In genomic region chr17:38879878-38880727, GRCh38 we compare ENCODE assay signal across 7 cellular contexts. TPM values are rescaled to one million over a fixed set of nuclear protein-coding genes. Genes with fewer than 3 reads are reported as not detected.
A peak's percentile ranks its signal among the peaks of the same experiment; 100 is the strongest.
DNase-seq lines count a peak whose midpoint lies in the region; ATAC-seq and TF ChIP-seq lines count a peak whose summit lies in the region.

No MANE protein-coding gene starts in this region.

- H3K4me3 ChIP-seq in HAP-1 (no peak overlapping the region), SK-N-MC (peak overlapping the region; percentile 66)

- peak; percentile 24 to 30 for ATAC-seq in naive thymus-derived CD8-positive, alpha-beta T cell
- no peak for ATAC-seq in GM21619 (IDR thresholded peaks at IDR 0.05; ENCODE audit: unreplicated experiment)
- no peak for ATAC-seq in GM18867 (IDR thresholded peaks at IDR 0.05; ENCODE audit: unreplicated experiment)
- ATAC-seq in HG03280 (IDR thresholded peaks at IDR 0.05; ENCODE audit: unreplicated experiment): no peak

- no peak for TF ChIP-seq POLR2A in erythroblast (IDR thresholded peaks at IDR 0.05; ENCODE audit: low read length)

- H3K4me1 ChIP-seq in HAP-1: peaks cover 43% of the 10 kb centered on the region

- H3K9ac ChIP-seq in SK-N-MC (ENCODE audit: insufficient read length): peak overlapping the region; percentile 11

- no peaks in the 10 kb centered on the region for H3K9me3 ChIP-seq in HAP-1
- no peaks in the 10 kb centered on the region for H3K9me3 ChIP-seq in SK-N-MC (ENCODE audit: low read depth, low read length)

- H3K36me3 Mint-ChIP-seq in naive thymus-derived CD8-positive, alpha-beta T cell: peaks cover 0 to 59% (median 9%) of the 10 kb centered on the region in 3 donors

- POLR2A ChIA-PET in naive thymus-derived CD8-positive, alpha-beta T cell (lab: Charles Lee): interaction anchor here (0.9 to 6.3 kb wide), 5 partner anchors 9 to 21 kb away, joined by 3 to 97 read pairs (median 6); partner anchors contain the start of gene LASP1

- in situ Hi-C loops in HAP-1 (cut with MboI; ENCODE audit: low sequenced_read_pairs): no loop called here

- no peaks in the 10 kb centered on the region for H3K27me3 Mint-ChIP-seq in naive thymus-derived CD8-positive, alpha-beta T cell

- no peaks in the 10 kb centered on the region for H3K27me3 ChIP-seq in HAP-1 (ENCODE audit: low read depth)

- H3K9me3 Mint-ChIP-seq in naive thymus-derived CD8-positive, alpha-beta T cell: no peaks in the 10 kb centered on the region

- DNase-seq in HAP-1 (ENCODE audit: low spot score in 2 of 2) (peak; percentile 61 to 76), SK-N-MC (ENCODE audit: low read depth, low spot score) (no peak), erythroblast (lab: John Stamatoyannopoulos, UW) (peak; percentile 29 to 33)
- peak in 3 of 10 donors; percentile 54 to 70 (median 54) for DNase-seq in naive thymus-derived CD8-positive, alpha-beta T cell

- peaks cover 59 to 95% (median 90%) of the 10 kb centered on the region in 4 donors for H3K4me1 Mint-ChIP-seq in naive thymus-derived CD8-positive, alpha-beta T cell

- H3K27ac ChIP-seq in SK-N-MC: peak overlapping the region; percentile 90

- H3K27ac Mint-ChIP-seq in naive thymus-derived CD8-positive, alpha-beta T cell: peak overlapping the region; percentile 72 to 96 (median 92)

- H3K36me3 ChIP-seq in HAP-1 (replicated peaks) (peaks cover 20% of the 10 kb centered on the region), SK-N-MC (ENCODE audit: insufficient read depth, low read length) (peaks cover 40% of the 10 kb centered on the region; the same call in 1 of the 2 replicates)

- H3K4me3 Mint-ChIP-seq in naive thymus-derived CD8-positive, alpha-beta T cell: peak overlapping the region; percentile 56 to 89 (median 79)

RNA-seq across cellular contexts. Expression of gene LASP1, which starts 10.2 kb away (rescaled TPM):
- total RNA-seq in naive thymus-derived CD8-positive, alpha-beta T cell: 100 to 1,000 TPM; 103 to 107 TPM
- polyA plus RNA-seq in naive thymus-derived CD8-positive, alpha-beta T cell: 10 to 100 TPM; 50.1 to 53.1 (median 52.0) TPM

RNA-seq across cellular contexts. Expression of gene RPL23, which starts 26.6 kb away (rescaled TPM):
- total RNA-seq in naive thymus-derived CD8-positive, alpha-beta T cell: 1,000 to 10,000 TPM; 1,755 to 1,793 TPM
- 1,000 to 10,000 TPM; 1,506 to 1,897 (median 1,688) TPM for polyA plus RNA-seq in naive thymus-derived CD8-positive, alpha-beta T cell

RNA-seq across cellular contexts. Expression of gene CWC25, which starts 55.0 kb away (rescaled TPM):
- total RNA-seq in naive thymus-derived CD8-positive, alpha-beta T cell: 10 to 100 TPM; 36.1 to 41.3 TPM
- polyA plus RNA-seq in naive thymus-derived CD8-positive, alpha-beta T cell: 1 to 10 TPM; 6.3 to 7.4 (median 6.4) TPM

Comparison
In these comparisons a context has a peak if more than half of its experiments do, and no peak if none do; other contexts are left out.
1. ATAC-seq: peak in naive thymus-derived CD8-positive, alpha-beta T cell (2 of 2); none in GM21619 (single experiment), GM18867 (single experiment) and HG03280 (single experiment).